In the genomic region with DNA sequence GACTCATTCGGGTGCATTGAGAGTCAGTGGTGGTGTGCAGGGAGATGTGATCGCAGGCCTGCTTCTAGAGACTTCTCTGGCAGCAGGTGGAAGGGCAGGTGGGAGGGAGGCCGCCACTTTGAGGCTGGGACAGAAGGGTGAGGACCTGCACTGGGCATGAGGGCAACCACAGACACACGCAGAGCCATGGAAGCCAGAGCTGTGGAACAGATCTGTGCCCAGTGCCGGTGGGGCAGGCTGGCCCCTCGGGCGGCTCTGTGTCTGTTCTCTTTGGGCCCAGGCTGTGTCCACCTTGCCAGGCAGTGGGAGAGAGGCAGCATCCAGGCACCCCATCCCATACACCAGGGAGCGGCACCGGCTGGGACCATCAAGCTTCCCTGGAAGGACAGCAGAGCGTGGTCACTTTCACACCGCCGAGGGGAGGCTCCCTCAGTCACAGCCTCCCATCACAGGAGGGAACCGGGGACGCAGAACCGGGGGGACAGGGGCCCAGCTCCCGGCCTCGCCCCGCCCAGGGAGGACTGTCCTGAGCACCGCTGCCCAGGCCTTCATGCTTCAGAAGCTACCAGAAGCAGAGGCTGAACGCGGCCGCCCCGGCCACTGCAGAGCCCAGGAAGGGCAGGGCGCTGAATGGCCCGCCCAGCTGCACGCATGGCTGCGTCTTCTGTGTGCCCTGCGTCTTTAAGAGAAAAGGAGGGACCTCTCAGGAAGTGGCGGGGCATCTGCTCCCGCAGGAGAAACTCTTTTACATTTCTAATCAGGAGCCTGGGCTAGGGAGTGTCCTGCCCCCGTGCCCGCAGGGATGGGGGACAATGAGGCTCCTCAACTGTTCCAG, we compare ENCODE assay signal across 7 cellular contexts.
DNase-seq lines count a peak whose midpoint lies in the region; ATAC-seq and TF ChIP-seq lines count a peak whose summit lies in the region.

No MANE protein-coding gene starts in this region.

- H3K9me3 Mint-ChIP-seq in nephron: no peaks in the 10 kb centered on the region

- H3K4me3 Mint-ChIP-seq in nephron: peak overlapping the region; percentile 76 to 83 (median 77)

- TF ChIP-seq CTCF in nephron (IDR thresholded peaks at IDR 0.05; ENCODE audit: unreplicated experiment in 3 of 3): no peak

- ATAC-seq in GM18909 (IDR thresholded peaks at IDR 0.05; ENCODE audit: poor library complexity, unreplicated experiment) (peak; percentile 46), HG03354 (IDR thresholded peaks at IDR 0.05; ENCODE audit: poor library complexity, severe bottlenecking, unreplicated experiment) (peak; percentile 26), HG03565 (IDR thresholded peaks at IDR 0.05; ENCODE audit: unreplicated experiment) (no peak)

- peaks cover 88% of the 10 kb centered on the region for H3K27me3 Mint-ChIP-seq in nephron (ENCODE audit: low read depth)

- peak overlapping the region in 2 of 3 experiments; percentile 73 to 83 for H3K27ac Mint-ChIP-seq in nephron

- peak; percentile 76 for DNase-seq in ecto neural progenitor cell (ENCODE audit: low spot score)
- DNase-seq in middle frontal gyrus (ENCODE audit: extremely low spot score, low spot score): no peak
- no peak for DNase-seq in SIG-M5 treated with dmso at 0.1 percent for 504 hours (lab: John Stamatoyannopoulos, UW; ENCODE audit: unreplicated experiment)

- peaks cover 10% of the 10 kb centered on the region for H3K4me1 Mint-ChIP-seq in nephron

- no peaks in the 10 kb centered on the region for H3K36me3 Mint-ChIP-seq in nephron (ENCODE audit: low read depth)
